15 cellular contexts compared by ENCODE assay signal in the genomic region with DNA sequence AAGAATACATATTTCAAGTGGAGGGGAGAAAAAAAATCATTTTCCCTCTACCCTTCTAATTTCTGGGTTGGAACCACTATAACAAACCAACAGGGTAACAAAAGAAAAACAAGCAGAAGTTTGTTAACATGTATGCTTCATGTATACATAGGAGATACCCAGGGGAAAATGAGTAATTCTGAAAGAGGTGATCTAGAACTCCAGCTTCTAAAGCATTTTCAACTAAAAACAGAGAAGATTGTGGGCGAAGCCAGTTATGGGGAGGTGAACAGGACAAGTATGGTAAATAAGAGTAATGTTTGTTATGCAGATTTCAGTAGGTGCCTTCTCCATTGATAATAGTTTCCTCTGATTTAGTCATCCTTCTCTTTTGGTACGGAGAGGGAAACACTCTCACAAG. TPM values are rescaled to one million over a fixed set of nuclear protein-coding genes. Genes with fewer than 3 reads are reported as not detected.
DNase-seq lines count a peak whose midpoint lies in the region; ATAC-seq and TF ChIP-seq lines count a peak whose summit lies in the region.
"Had no signal": no experiment of that assay in that cellular context is flagged by ENCODE, and none has a peak within 500 bp of the region (broad histone marks: within the 10 kb centered on the region; RNA-seq: fewer than 3 reads in every experiment).

No MANE protein-coding gene starts in this region.

- peaks cover 13% of the 10 kb centered on the region for H3K36me3 Mint-ChIP-seq in activated CD8-positive, alpha-beta memory T cell treated with anti-CD3 and anti-CD28 coated beads, Interleukin-2, amount 10 ng/mL, durations not matched to agents 7 days and 5 days
- H3K36me3 Mint-ChIP-seq in HFFc6 (ENCODE audit: low read depth), result peaks cover 8% of the 10 kb centered on the region; the same call in 1 of the 2 replicates
- peaks cover 27% of the 10 kb centered on the region for H3K36me3 Mint-ChIP-seq in stimulated activated memory B cell treated with anti-CD40 and anti-IgM and Interleukin-4, amounts not matched to agents 10 μg/mL and 1 μg/mL and 100 μg/mL, for 72 hours

- peak; percentile 33 for ATAC-seq in activated CD8-positive, alpha-beta memory T cell treated with anti-CD3 and anti-CD28 coated beads, Interleukin-2, amount 10 ng/mL, durations not matched to agents 7 days and 5 days
- peak; percentile 41 for ATAC-seq in stimulated activated memory B cell treated with anti-CD40 and anti-IgM and Interleukin-4, amounts not matched to agents 10 μg/mL and 1 μg/mL and 100 μg/mL, for 72 hours
- ATAC-seq: left lobe of liver had no signal

- H3K27me3 ChIP-seq in OCI-LY3 (ENCODE audit: low read depth, low read length), result no peaks in the 10 kb centered on the region
- H3K27me3 ChIP-seq: neutrophil had no signal

- peak overlapping the region; percentile 45 for H3K27ac Mint-ChIP-seq in activated CD8-positive, alpha-beta memory T cell treated with anti-CD3 and anti-CD28 coated beads, Interleukin-2, amount 10 ng/mL, durations not matched to agents 7 days and 5 days
- H3K27ac Mint-ChIP-seq in HFFc6, result peak overlapping the region; percentile 93
- peak overlapping the region; percentile 50 for H3K27ac Mint-ChIP-seq in stimulated activated memory B cell treated with anti-CD40 and anti-IgM and Interleukin-4, amounts not matched to agents 10 μg/mL and 1 μg/mL and 100 μg/mL, for 72 hours

- CTCF ChIA-PET in activated CD8-positive, alpha-beta memory T cell treated with anti-CD3 and anti-CD28 coated beads, Interleukin-2, amount 10 ng/mL, durations not matched to agents 7 days and 5 days (lab: Charles Lee), result interaction anchor here (1.9 kb wide), 1 partner anchor 17 kb away, joined by 4 read pairs; no protein-coding TSS in a partner anchor

- no peaks in the 10 kb centered on the region for H3K27me3 Mint-ChIP-seq in activated CD8-positive, alpha-beta memory T cell treated with anti-CD3 and anti-CD28 coated beads, Interleukin-2, amount 10 ng/mL, durations not matched to agents 7 days and 5 days
- H3K27me3 Mint-ChIP-seq in HFFc6 (ENCODE audit: insufficient read depth), result no peaks in the 10 kb centered on the region; the same call in 1 of the 2 replicates
- H3K27me3 Mint-ChIP-seq in stimulated activated memory B cell treated with anti-CD40 and anti-IgM and Interleukin-4, amounts not matched to agents 10 μg/mL and 1 μg/mL and 100 μg/mL, for 72 hours, result no peaks in the 10 kb centered on the region

- peaks cover 2% of the 10 kb centered on the region for H3K36me3 ChIP-seq in OCI-LY3 (replicated peaks; ENCODE audit: low read depth, low read length)
- H3K36me3 ChIP-seq: neutrophil had no signal

- H2AFZ ChIP-seq in OCI-LY3 (ENCODE audit: low read depth, low read length), result no peak overlapping the region; the same call in 1 of the 2 replicates

- no peak for TF ChIP-seq CTCF in HFFc6 (IDR thresholded peaks at IDR 0.05)
- no peak for TF ChIP-seq CTCF in OCI-LY3 (IDR thresholded peaks at IDR 0.05; ENCODE audit: low read depth, low read length)

- H3K9ac ChIP-seq in OCI-LY3 (ENCODE audit: low read length), result no peak overlapping the region
- H3K9ac ChIP-seq: KMS-11 had no signal

- peaks cover 23% of the 10 kb centered on the region for H3K4me1 ChIP-seq in OCI-LY3 (ENCODE audit: low read length)

- H3K9me3 Mint-ChIP-seq in activated CD8-positive, alpha-beta memory T cell treated with anti-CD3 and anti-CD28 coated beads, Interleukin-2, amount 10 ng/mL, durations not matched to agents 7 days and 5 days (ENCODE audit: low read depth), result no peaks in the 10 kb centered on the region
- no peaks in the 10 kb centered on the region for H3K9me3 Mint-ChIP-seq in HFFc6
- H3K9me3 Mint-ChIP-seq in stimulated activated memory B cell treated with anti-CD40 and anti-IgM and Interleukin-4, amounts not matched to agents 10 μg/mL and 1 μg/mL and 100 μg/mL, for 72 hours, result no peaks in the 10 kb centered on the region

- H4K20me1 ChIP-seq in OCI-LY3 (ENCODE audit: insufficient read depth, low read length), result peaks cover 5% of the 10 kb centered on the region; the same call in 1 of the 2 replicates

- peak overlapping the region; percentile 30 for H3K4me3 ChIP-seq in OCI-LY3 (ENCODE audit: low read length)

- DNase-seq in activated CD8-positive, alpha-beta memory T cell treated with anti-CD3 and anti-CD28 coated beads, Interleukin-2, amount 10 ng/mL, durations not matched to agents 7 days and 5 days, result no peak
- no peak for DNase-seq in activated CD8-positive, alpha-beta memory T cell treated with anti-CD3 and anti-CD28 coated beads, Interleukin-2, amount 50 U/mL, for 4 hours
- DNase-seq in HFFc6, result no peak
- no peak for DNase-seq in NCI-H345 (lab: John Stamatoyannopoulos, UW)
- no peak for DNase-seq in activated gamma-delta T cell treated with Interleukin-2 at 50 U/mL for 16 hours
- DNase-seq in DMS79 (lab: John Stamatoyannopoulos, UW), result no peak
- DNase-seq: ACHN; activated effector memory CD4-positive, alpha-beta T cell treated with Interleukin-2 at 50 U/mL for 16 hours; stimulated activated naive CD4-positive, alpha-beta T cell had no signal

- no peak overlapping the region for H3K4me3 Mint-ChIP-seq in activated CD8-positive, alpha-beta memory T cell treated with anti-CD3 and anti-CD28 coated beads, Interleukin-2, amount 10 ng/mL, durations not matched to agents 7 days and 5 days
- H3K4me3 Mint-ChIP-seq in HFFc6, result peak overlapping the region; percentile 65; the same call in 1 of the 2 replicates
- no peak overlapping the region for H3K4me3 Mint-ChIP-seq in stimulated activated memory B cell treated with anti-CD40 and anti-IgM and Interleukin-4, amounts not matched to agents 10 μg/mL and 1 μg/mL and 100 μg/mL, for 72 hours

- H3K4me1 Mint-ChIP-seq in activated CD8-positive, alpha-beta memory T cell treated with anti-CD3 and anti-CD28 coated beads, Interleukin-2, amount 10 ng/mL, durations not matched to agents 7 days and 5 days, result peaks cover 39% of the 10 kb centered on the region
- H3K4me1 Mint-ChIP-seq in HFFc6 (ENCODE audit: low read depth), result peaks cover 77% of the 10 kb centered on the region
- H3K4me1 Mint-ChIP-seq in stimulated activated memory B cell treated with anti-CD40 and anti-IgM and Interleukin-4, amounts not matched to agents 10 μg/mL and 1 μg/mL and 100 μg/mL, for 72 hours, result peaks cover 23% of the 10 kb centered on the region

- H3K9me3 ChIP-seq in OCI-LY3 (ENCODE audit: insufficient read depth, low read length), result no peaks in the 10 kb centered on the region
- H3K9me3 ChIP-seq: neutrophil had no signal

- peak overlapping the region; percentile 50 for H3K4me2 ChIP-seq in OCI-LY3 (ENCODE audit: low read length)
- H3K4me2 ChIP-seq: KMS-11 had no signal

- H3K79me2 ChIP-seq in OCI-LY3 (ENCODE audit: low read length), result peaks cover 27% of the 10 kb centered on the region

- H3K27ac ChIP-seq in OCI-LY3 (ENCODE audit: low read length), result no peak overlapping the region
- H3K27ac ChIP-seq: KMS-11, neutrophil, RWPE1 had no signal

RNA-seq across cellular contexts. Expression of gene FNTB, which starts 16.7 kb away (rescaled TPM):
- total RNA-seq in activated CD8-positive, alpha-beta memory T cell treated with anti-CD3 and anti-CD28 coated beads, Interleukin-2, amount 10 ng/mL, durations not matched to agents 7 days and 5 days, result 10 to 100 TPM; 15.0 to 15.6 TPM
- total RNA-seq in HFFc6 (2021; fragmentation: NEBNext Ultra II Directional; extraction: Animal tissue kit (Norgen Biotek cat#: 25700)), result 10 to 100 TPM; 14.1 to 22.7 (median 18.0) TPM

RNA-seq across cellular contexts. Expression of gene RAB15, which starts 31.3 kb away (rescaled TPM):
- total RNA-seq in activated CD8-positive, alpha-beta memory T cell treated with anti-CD3 and anti-CD28 coated beads, Interleukin-2, amount 10 ng/mL, durations not matched to agents 7 days and 5 days, result 1 to 10 TPM; 2.1 to 2.3 TPM
- total RNA-seq in HFFc6 (2021; fragmentation: NEBNext Ultra II Directional; extraction: Animal tissue kit (Norgen Biotek cat#: 25700)), result 1 to 10 TPM; 3.5 to 5.7 (median 5.0) TPM
